7 cellular contexts compared by ENCODE assay signal in the genomic region with DNA sequence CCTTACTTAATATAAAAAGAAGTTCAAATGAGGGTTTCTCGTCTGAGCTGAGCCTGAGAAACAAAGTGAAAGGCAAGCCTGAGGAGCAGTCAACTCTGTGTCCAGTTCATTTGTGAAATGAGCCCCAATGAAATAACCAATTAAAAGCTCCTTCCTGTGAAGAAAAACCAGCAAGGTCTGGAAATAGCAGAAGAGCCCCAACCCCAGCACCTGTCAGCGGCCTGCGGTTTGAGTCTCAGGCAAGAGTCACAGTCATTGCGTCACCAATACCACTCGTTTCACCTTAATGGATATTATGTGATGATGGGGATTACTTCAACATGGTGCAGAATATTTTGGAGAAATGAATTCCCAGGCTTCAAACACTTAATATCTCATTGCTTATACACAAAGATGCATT.
"Had no signal": no experiment of that assay in that cellular context is flagged by ENCODE, and none has a peak within 500 bp of the region (broad histone marks: within the 10 kb centered on the region; RNA-seq: fewer than 3 reads in every experiment).

No MANE protein-coding gene starts in this region.

- FAIRE-seq: H1, H54, HepG2 had no signal

- DNase-seq: H9, HCEC 1CT had no signal

- H3K4me3 ChIP-seq: GM23338 had no signal

- H2AFZ ChIP-seq: GM23338 had no signal

- ATAC-seq: GM23338, HepG2 had no signal

- H3K4me2 ChIP-seq: GM23338 had no signal

- H3K27ac ChIP-seq: HL-60 had no signal
